In genomic region chr15:90744759-90745402, GRCh38 we compare ENCODE assay signal across 25 cellular contexts.
"Had no signal": no experiment of that assay in that cellular context is flagged by ENCODE, and none has a peak within 500 bp of the region (broad histone marks: within the 10 kb centered on the region; RNA-seq: fewer than 3 reads in every experiment).

No MANE protein-coding gene starts in this region.

- H3K27ac Mint-ChIP-seq: T-cell had no signal

- H3K27me3 ChIP-seq: MG63 had no signal

- H3K27me3 Mint-ChIP-seq: T-cell had no signal

- ATAC-seq: Panc1, PC-3, T-cell had no signal

- DNase-seq: Karpas-422; KG1; MG63; NCI-H1092; NCI-H1105 treated with DMSO at 0.1 percent for 48 hours; NCI-H1417 treated with DMSO at 0.1 percent for 48 hours; NCI-H146; NCI-H187; NCI-H2029; NCI-H2081 treated with DMSO at 0.1 percent for 48 hours; NCI-H2171; NCI-H226; NCI-H446; NCI-H510A; NCI-H524 treated with DMSO at 0.1 percent for 48 hours; NCI-H69; NCI-H774; NK-92 treated with Interleukin-12 subunit alpha and Interleukin-12 subunit beta, amount 100 ng/mL, for 24 hours; PC-3; SHP77; SK-N-SH; SW 1271; T-cell had no signal

- H3K9me3 Mint-ChIP-seq: T-cell had no signal

- H3K36me3 ChIP-seq: MG63 had no signal

- H3K4me2 ChIP-seq: SK-N-SH had no signal

- H3K27ac ChIP-seq: RWPE1 had no signal

- H3K4me3 Mint-ChIP-seq: T-cell had no signal

- H3K9me3 ChIP-seq: MG63, SK-N-SH had no signal

- H3K9ac ChIP-seq: SK-N-SH had no signal

- H3K4me3 ChIP-seq: MG63 had no signal
